In the genomic region with DNA sequence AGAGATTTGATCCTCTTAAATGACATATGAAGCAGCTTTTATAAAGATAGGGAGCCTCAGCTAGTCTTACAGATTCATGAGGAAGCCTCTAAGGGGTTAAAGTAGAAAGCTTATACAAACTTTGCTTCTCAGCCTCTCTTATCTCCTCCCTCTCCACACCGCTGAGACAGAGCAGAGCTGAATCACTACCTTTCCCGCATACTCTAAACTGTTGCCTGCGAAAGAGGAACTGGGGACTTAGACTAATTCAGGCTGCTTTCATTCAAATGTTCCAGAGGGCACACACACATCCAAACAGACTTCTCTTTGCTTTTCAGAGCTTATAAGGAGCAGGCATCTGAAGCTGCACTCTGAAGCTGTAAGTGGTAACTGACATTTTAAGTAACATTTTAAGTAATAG, we compare ENCODE assay signal across 10 cellular contexts. TPM values are rescaled to one million over a fixed set of nuclear protein-coding genes. Genes with fewer than 3 reads are reported as not detected.
DNase-seq lines count a peak whose midpoint lies in the region; ATAC-seq and TF ChIP-seq lines count a peak whose summit lies in the region.
"Had no signal": no experiment of that assay in that cellular context is flagged by ENCODE, and none has a peak within 500 bp of the region (broad histone marks: within the 10 kb centered on the region; RNA-seq: fewer than 3 reads in every experiment).

Gene SERTM2, plus strand, starts transcription at position 169 of the 400 bp plus-strand sequence. CDS start 7,213 bp downstream, outside the sequence.

- no peak for TF ChIP-seq CTCF in lung (IDR thresholded peaks at IDR 0.05; ENCODE audit: control extremely low read depth, extremely low read depth)

- 0 to 2% methylated on average over 3 of the region's 3 CpGs for WGBS in lung, 2 donors

- peak; percentile 89 for DNase-seq in OCI-M1 (lab: John Stamatoyannopoulos, UW)
- no peak for DNase-seq in lung (ENCODE audit: low spot score)
- DNase-seq in NK-92 (lab: John Stamatoyannopoulos, UW; ENCODE audit: unreplicated experiment): no peak
- DNase-seq in stimulated activated CD4-positive, alpha-beta T cell treated with anti-CD3 and anti-CD28 coated beads, Interleukin-4, amount 100 ng/mL, for 4 hours: no peak
- DNase-seq in HCEC 1CT: no peak
- DNase-seq in stimulated activated CD8-positive, alpha-beta memory T cell treated with anti-CD3 and anti-CD28 coated beads, Interleukin-4, amount 100 ng/mL, for 48 hours: no peak
- DNase-seq: activated naive CD4-positive, alpha-beta T cell treated with anti-CD3 and anti-CD28 coated beads, Interleukin-2, amount 50 U/mL, for 16 hours had no signal

- H3K9me3 ChIP-seq in lung (ENCODE audit: control insufficient read depth in 2 of 2, insufficient read depth in 1 of 2, low read length in 1 of 2): peaks cover 0 to 4% of the 10 kb centered on the region in 2 donors

- H3K4me3 ChIP-seq in lung: no peak within 1 kb of the TSS

- no peaks in the 10 kb centered on the region for H3K36me3 ChIP-seq in lung (ENCODE audit: control insufficient read depth in 2 of 2, insufficient read depth in 2 of 2, low read length in 2 of 2)

- ATAC-seq in GM18909 (IDR thresholded peaks at IDR 0.05; ENCODE audit: poor library complexity, unreplicated experiment) (peak; percentile 92), HG02852 (IDR thresholded peaks at IDR 0.05; ENCODE audit: unreplicated experiment) (peak; percentile 93), lung (ENCODE audit: insufficient read depth, low FRiP score) (peak; percentile 47)

- H3K27me3 ChIP-seq in lung (ENCODE audit: control insufficient read depth, insufficient read depth): no peaks in the 10 kb centered on the region

- H3K27ac ChIP-seq in lung (ENCODE audit: low read depth in 1 of 2, low read length in 1 of 2): no peak within 1 kb of the TSS

- H3K4me1 ChIP-seq in lung (ENCODE audit: control insufficient read depth in 2 of 2, insufficient read depth in 2 of 2, low read length in 2 of 2): no peaks in the 10 kb centered on the region

RNA-seq across cellular contexts. Expression of gene SERTM2, which starts in this region (rescaled TPM):
- total RNA-seq in lung: not detected
- under 1 TPM; 0.02 to 0.03 TPM for polyA plus RNA-seq in lung
- total RNA-seq: pulmonary artery endothelial cell had no signal

Comparison
In these comparisons a context has a peak if more than half of its experiments do, and no peak if none do; other contexts are left out.
1. Peak in ATAC-seq in lung; RNA of the gene not detected or under 1 TPM.